Comparison of ENCODE assay signal across 1 cellular context in genomic region chr17:74999523-74999922, GRCh38.
TF ChIP-seq lines count a peak whose summit lies in the region.

No MANE protein-coding gene starts in this region.

TF ChIP-seq in HepG2, 621 proteins besides CTCF, POLR2A, EP300 and RAD21:
- TF ChIP-seq ASH2L (IDR thresholded peaks at IDR 0.05; ENCODE audit: insufficient read length, low read depth, low read length) (no peak), CEBPB (IDR thresholded peaks at IDR 0.05; ENCODE audit: borderline replicate concordance, low read depth, low read length) (peak; percentile 44; the same call in 1 of the 2 replicates)
TF ChIP-seq in HepG2: peak in this region for 1.
